14 cellular contexts compared by ENCODE assay signal in the genomic region with DNA sequence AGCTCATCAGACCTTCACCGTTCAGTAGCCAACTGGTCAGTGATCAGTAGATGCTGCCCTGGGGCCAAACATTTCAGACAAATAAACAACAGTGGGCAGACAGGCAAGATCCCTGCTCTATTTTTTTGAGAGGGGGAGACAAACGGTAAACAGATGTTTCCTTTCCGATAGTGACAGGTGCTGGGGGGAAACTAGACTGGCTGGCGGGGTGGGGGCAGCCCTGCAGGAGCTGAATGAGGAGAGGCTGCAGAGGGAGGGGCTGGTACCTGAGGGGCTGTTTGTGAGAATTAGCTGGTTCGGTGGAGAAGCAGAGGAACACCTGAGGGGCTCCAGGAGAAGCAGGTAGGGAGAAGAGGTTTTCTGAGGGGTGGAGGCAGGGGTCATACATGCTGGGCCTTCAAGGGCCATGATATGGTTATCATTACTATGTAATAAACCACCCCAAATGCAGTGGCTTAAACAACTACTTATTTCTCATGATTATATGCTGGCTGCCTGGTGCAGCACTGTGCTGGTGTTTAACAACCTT. TPM values are rescaled to one million over a fixed set of nuclear protein-coding genes. Genes with fewer than 3 reads are reported as not detected.
DNase-seq lines count a peak whose midpoint lies in the region; ATAC-seq and TF ChIP-seq lines count a peak whose summit lies in the region.
"Had no signal": no experiment of that assay in that cellular context is flagged by ENCODE, and none has a peak within 500 bp of the region (broad histone marks: within the 10 kb centered on the region; RNA-seq: fewer than 3 reads in every experiment).

No MANE protein-coding gene starts in this region.

- ATAC-seq in stimulated activated naive CD8-positive, alpha-beta T cell treated with anti-CD3 and anti-CD28 coated beads, Interleukin-15, Interleukin-2, amounts not matched to agents 100 U/mL and 50 U/mL, for 24 hours: no peak
- no peak for ATAC-seq in central memory CD8-positive, alpha-beta T cell (replicated peaks; ENCODE audit: extremely low read depth, poor library complexity, severe bottlenecking)
- no peak for ATAC-seq in GM21786 (IDR thresholded peaks at IDR 0.05; ENCODE audit: unreplicated experiment)

- peaks cover 15% of the 10 kb centered on the region for H3K4me1 ChIP-seq in vagina

- H3K36me3 Mint-ChIP-seq in stimulated activated naive CD8-positive, alpha-beta T cell treated with anti-CD3 and anti-CD28 coated beads, Interleukin-15, Interleukin-2, amounts not matched to agents 100 ng/mL and 50 ng/mL, for 24 hours (ENCODE audit: low read depth): peaks cover 42% of the 10 kb centered on the region
- H3K36me3 Mint-ChIP-seq in central memory CD8-positive, alpha-beta T cell (ENCODE audit: insufficient read depth): peaks cover 23% of the 10 kb centered on the region

- peak overlapping the region; percentile 35 for H3K27ac ChIP-seq in vagina
- H3K27ac ChIP-seq: epithelial cell of prostate, PC-9 had no signal

- TF ChIP-seq CTCF in vagina (IDR thresholded peaks at IDR 0.05): no peak

- no peak for TF ChIP-seq POLR2A in vagina (IDR thresholded peaks at IDR 0.05)

- H3K9me3 ChIP-seq in vagina: no peaks in the 10 kb centered on the region

- H3K4me3 ChIP-seq in vagina: no peak overlapping the region
- H3K4me3 ChIP-seq: PC-9 had no signal

- H3K36me3 ChIP-seq in vagina: peaks cover 0 to 14% of the 10 kb centered on the region in 2 donors

- intact Hi-C loops in vagina (cut with DNase I) (no loop called here), head of caudate nucleus (cut with DNase I) (no loop called here)

- H3K27me3 Mint-ChIP-seq in stimulated activated naive CD8-positive, alpha-beta T cell treated with anti-CD3 and anti-CD28 coated beads, Interleukin-15, Interleukin-2, amounts not matched to agents 100 ng/mL and 50 ng/mL, for 24 hours: no peaks in the 10 kb centered on the region
- no peaks in the 10 kb centered on the region for H3K27me3 Mint-ChIP-seq in central memory CD8-positive, alpha-beta T cell

- H3K4me3 Mint-ChIP-seq in stimulated activated naive CD8-positive, alpha-beta T cell treated with anti-CD3 and anti-CD28 coated beads, Interleukin-15, Interleukin-2, amounts not matched to agents 100 ng/mL and 50 ng/mL, for 24 hours: peak overlapping the region; percentile 68
- peak overlapping the region; percentile 12 for H3K4me3 Mint-ChIP-seq in central memory CD8-positive, alpha-beta T cell

- peaks cover 34% of the 10 kb centered on the region for H3K4me1 Mint-ChIP-seq in stimulated activated naive CD8-positive, alpha-beta T cell treated with anti-CD3 and anti-CD28 coated beads, Interleukin-15, Interleukin-2, amounts not matched to agents 100 ng/mL and 50 ng/mL, for 24 hours (ENCODE audit: low read depth)
- peaks cover 24% of the 10 kb centered on the region for H3K4me1 Mint-ChIP-seq in central memory CD8-positive, alpha-beta T cell

- no peaks in the 10 kb centered on the region for H3K9me3 Mint-ChIP-seq in stimulated activated naive CD8-positive, alpha-beta T cell treated with anti-CD3 and anti-CD28 coated beads, Interleukin-15, Interleukin-2, amounts not matched to agents 100 ng/mL and 50 ng/mL, for 24 hours
- H3K9me3 Mint-ChIP-seq in central memory CD8-positive, alpha-beta T cell: no peaks in the 10 kb centered on the region

- peak overlapping the region; percentile 74 for H3K27ac Mint-ChIP-seq in stimulated activated naive CD8-positive, alpha-beta T cell treated with anti-CD3 and anti-CD28 coated beads, Interleukin-15, Interleukin-2, amounts not matched to agents 100 ng/mL and 50 ng/mL, for 24 hours
- peak overlapping the region; percentile 78 for H3K27ac Mint-ChIP-seq in central memory CD8-positive, alpha-beta T cell (ENCODE audit: low read depth)

- DNase-seq in stimulated activated naive CD8-positive, alpha-beta T cell treated with anti-CD3 and anti-CD28 coated beads, Interleukin-15, Interleukin-2, amounts not matched to agents 100 U/mL and 50 U/mL, for 24 hours: no peak
- DNase-seq in NCI-H2171 treated with DMSO at 0.1 percent for 48 hours (lab: John Stamatoyannopoulos, UW) (peak; percentile 37), vagina (ENCODE audit: extremely low spot score in 2 of 2) (no peak), head of caudate nucleus (no peak), NCI-H446 treated with DMSO at 0.1 percent for 48 hours (lab: John Stamatoyannopoulos, UW) (no peak)
- no peak for DNase-seq in central memory CD8-positive, alpha-beta T cell (ENCODE audit: low spot score in 2 of 2)
- DNase-seq: activated CD4-positive, CD25-positive, alpha-beta regulatory T cell treated with anti-CD3 and anti-CD28 coated beads, Interleukin-2, amount 50 U/mL, for 72 hours; activated gamma-delta T cell treated with Interleukin-2 at 50 U/mL for 16 hours; NCI-H1048; NCI-H226; PC-9 had no signal

- no peaks in the 10 kb centered on the region for H3K27me3 ChIP-seq in vagina

RNA-seq across cellular contexts. Expression of gene GOLGA3, which starts 8.2 kb away (rescaled TPM):
- total RNA-seq in vagina: 49.8 TPM

RNA-seq across cellular contexts. Expression of gene CHFR, which starts 50.5 kb away (rescaled TPM):
- total RNA-seq in vagina: 37.1 TPM
